ENCODE assay signal across 8 cellular contexts in genomic region chr14:68951051-68951797, GRCh38. TPM values are rescaled to one million over a fixed set of nuclear protein-coding genes. Genes with fewer than 3 reads are reported as not detected.
DNase-seq lines count a peak whose midpoint lies in the region; ATAC-seq and TF ChIP-seq lines count a peak whose summit lies in the region.

No MANE protein-coding gene starts in this region.

- no peak overlapping the region for H3K4me3 Mint-ChIP-seq in neural progenitor cell

- H3K27me3 Mint-ChIP-seq in neural progenitor cell (ENCODE audit: insufficient read depth, low read depth), result peaks cover 2% of the 10 kb centered on the region

- peak overlapping the region; percentile 99 for H3K27ac ChIP-seq in muscle layer of colon (ENCODE audit: low read depth, low read length)
- H3K27ac ChIP-seq in neural progenitor cell, result no peak overlapping the region

- DNase-seq in AG20443 (ENCODE audit: low spot score) (peak; percentile 69), NB4 (ENCODE audit: low read depth) (peak; percentile 84), dermis blood vessel endothelial cell (peak; percentile 60), NCI-H2029 treated with DMSO at 0.1 percent for 48 hours (lab: John Stamatoyannopoulos, UW) (no peak), neural progenitor cell (ENCODE audit: low spot score) (no peak)

- ATAC-seq in GM21423 (IDR thresholded peaks at IDR 0.05; ENCODE audit: unreplicated experiment) (no peak), HG03571 (IDR thresholded peaks at IDR 0.05; ENCODE audit: unreplicated experiment) (no peak)

- peaks cover 37% of the 10 kb centered on the region for H3K4me1 Mint-ChIP-seq in neural progenitor cell

- H3K9ac ChIP-seq in muscle layer of colon (ENCODE audit: low read length), result peak overlapping the region; percentile 55
- H3K9ac ChIP-seq in neural progenitor cell, result no peak overlapping the region

- H3K9me3 Mint-ChIP-seq in neural progenitor cell, result no peaks in the 10 kb centered on the region

- peaks cover 10% of the 10 kb centered on the region for H3F3A ChIP-seq in neural progenitor cell (ENCODE audit: low read depth)

- H3K4me1 ChIP-seq in muscle layer of colon (ENCODE audit: insufficient read depth, low read length) (peaks cover 89% of the 10 kb centered on the region), neural progenitor cell (peaks cover 29% of the 10 kb centered on the region)

- TF ChIP-seq CTCF in NB4 (IDR thresholded peaks at IDR 0.05; ENCODE audit: low read depth, low read length) (no peak), neural progenitor cell (IDR thresholded peaks at IDR 0.05) (no peak)

- H3K36me3 Mint-ChIP-seq in neural progenitor cell, result peaks cover 6% of the 10 kb centered on the region

- H2AFZ ChIP-seq in neural progenitor cell (replicated peaks), result no peak overlapping the region

- H3K36me3 ChIP-seq in muscle layer of colon (ENCODE audit: insufficient read depth, low read length), result no peaks in the 10 kb centered on the region
- no peaks in the 10 kb centered on the region for H3K36me3 ChIP-seq in neural progenitor cell

- H3K9me3 ChIP-seq in muscle layer of colon (ENCODE audit: low read length) (no peaks in the 10 kb centered on the region), neural progenitor cell (ENCODE audit: low read depth) (no peaks in the 10 kb centered on the region)

- H3K27ac Mint-ChIP-seq in neural progenitor cell, result no peak overlapping the region

- no peak overlapping the region for H3K4me2 ChIP-seq in neural progenitor cell

- peaks cover 67% of the 10 kb centered on the region for H4K20me1 ChIP-seq in neural progenitor cell (ENCODE audit: low read depth)

- H3K4me3 ChIP-seq in NB4 (ENCODE audit: low read depth, low read length) (no peak overlapping the region), muscle layer of colon (ENCODE audit: low read depth in 1 of 2, low read length in 2 of 2) (peak overlapping the region in 1 of 2 donors; percentile 46), neural progenitor cell (no peak overlapping the region)

- no peak for TF ChIP-seq POLR2A in NB4 (IDR thresholded peaks at IDR 0.05; ENCODE audit: extremely low read depth, insufficient read length)

- H3K27me3 ChIP-seq in muscle layer of colon (ENCODE audit: control insufficient read depth in 1 of 2, insufficient read depth in 2 of 2, low read length in 2 of 2) (no peaks in the 10 kb centered on the region), neural progenitor cell (no peaks in the 10 kb centered on the region)

- peaks cover 99% of the 10 kb centered on the region for H3K79me2 ChIP-seq in neural progenitor cell (ENCODE audit: low read depth)

RNA-seq across cellular contexts. Expression of gene ACTN1, which starts 27.9 kb away (rescaled TPM):
- total RNA-seq in dermis blood vessel endothelial cell (233 and 441 TPM in 2 replicates), neural progenitor cell (ENCODE audit: low replicate concordance) (70.7 and 97.7 TPM in 2 replicates)

Comparison
In these comparisons a context has a peak if more than half of its experiments do, and no peak if none do; other contexts are left out.
1. DNase-seq: peak in AG20443 (single experiment), NB4 (single experiment) and dermis blood vessel endothelial cell (single experiment); none in NCI-H2029 treated with DMSO at 0.1 percent for 48 hours (single experiment) and neural progenitor cell (single experiment).